In the genomic region with DNA sequence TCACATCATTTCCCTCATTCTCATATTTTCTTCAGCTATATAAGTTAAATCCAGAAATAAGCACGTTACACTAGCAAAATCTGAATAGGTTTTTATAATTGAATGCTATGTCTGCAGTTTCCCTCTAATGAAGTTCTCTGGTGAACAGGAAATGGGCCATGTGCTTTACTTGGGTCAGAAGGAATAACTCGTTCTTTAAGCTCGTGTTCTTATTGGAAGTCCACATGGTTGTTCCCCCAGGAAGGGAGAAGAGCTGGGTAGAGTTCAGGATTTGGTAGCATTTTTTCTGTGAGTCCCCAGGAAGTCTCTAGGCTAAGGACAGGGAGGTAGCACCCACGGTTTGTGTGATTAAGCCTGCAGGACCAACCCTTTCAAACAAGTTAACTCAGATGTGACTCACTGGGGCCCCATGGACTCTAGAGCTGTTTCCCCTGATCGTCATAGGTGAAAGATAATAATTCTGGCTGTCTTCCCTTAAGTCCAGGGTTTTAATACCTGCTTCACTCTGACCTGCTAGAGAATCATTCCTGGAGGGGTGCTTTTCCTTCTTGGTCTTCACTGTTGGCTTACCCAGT, we compare ENCODE assay signal across 12 cellular contexts. TPM values are rescaled to one million over a fixed set of nuclear protein-coding genes. Genes with fewer than 3 reads are reported as not detected.
DNase-seq lines count a peak whose midpoint lies in the region; ATAC-seq and TF ChIP-seq lines count a peak whose summit lies in the region.
"Had no signal": no experiment of that assay in that cellular context is flagged by ENCODE, and none has a peak within 500 bp of the region (broad histone marks: within the 10 kb centered on the region; RNA-seq: fewer than 3 reads in every experiment).

No MANE protein-coding gene starts in this region.

- no peak for ATAC-seq in HG02981 (IDR thresholded peaks at IDR 0.05; ENCODE audit: unreplicated experiment)
- no peak for ATAC-seq in GM19452 (IDR thresholded peaks at IDR 0.05; ENCODE audit: unreplicated experiment)
- ATAC-seq: GM12878 had no signal

- DNase-seq in AG08396 (ENCODE audit: low spot score) = peak; percentile 47
- peak; percentile 38 for DNase-seq in MG63
- peak; percentile 62 for DNase-seq in choroid plexus epithelial cell (ENCODE audit: low read depth)
- no peak for DNase-seq in NK-92 treated with Interleukin-12 subunit alpha and Interleukin-12 subunit beta, amount 100 ng/mL, for 24 hours (lab: John Stamatoyannopoulos, UW)
- DNase-seq in superior temporal gyrus (ENCODE audit: extremely low spot score) = no peak
- DNase-seq: head of caudate nucleus, NCI-H146, SHP77 had no signal

- H3K4me3 ChIP-seq in MG63 = no peak overlapping the region
- no peak overlapping the region for H3K4me3 ChIP-seq in choroid plexus epithelial cell (ENCODE audit: low read depth, low read length)
- no peak overlapping the region for H3K4me3 ChIP-seq in muscle layer of duodenum (ENCODE audit: low read depth in 1 of 2, low read length in 2 of 2)
- H3K4me3 ChIP-seq: GM12878 had no signal

- H3K27me3 ChIP-seq in MG63 = no peaks in the 10 kb centered on the region
- H3K27me3 ChIP-seq in muscle layer of duodenum (ENCODE audit: low read depth, low read length) = no peaks in the 10 kb centered on the region

- H3K9me3 ChIP-seq in MG63 = no peaks in the 10 kb centered on the region
- H3K9me3 ChIP-seq in muscle layer of duodenum (ENCODE audit: control insufficient read depth in 1 of 2, low read length in 2 of 2) = no peaks in the 10 kb centered on the region

- no peak for TF ChIP-seq CTCF in choroid plexus epithelial cell (conservative IDR thresholded peaks at IDR 0.05; ENCODE audit: low read depth, low read length)

- H3K36me3 ChIP-seq in MG63 = peaks cover 52% of the 10 kb centered on the region
- H3K36me3 ChIP-seq in muscle layer of duodenum (ENCODE audit: control insufficient read depth in 1 of 2, insufficient read depth in 2 of 2, low read length in 2 of 2) = peaks cover 0 to 10% of the 10 kb centered on the region in 2 donors

- peaks cover 7 to 27% of the 10 kb centered on the region in 2 donors for H3K4me1 ChIP-seq in muscle layer of duodenum (ENCODE audit: control insufficient read depth in 1 of 2, insufficient read depth in 2 of 2, low read length in 2 of 2)

- peak overlapping the region; percentile 70 for H3K27ac ChIP-seq in muscle layer of duodenum (ENCODE audit: low read length)

RNA-seq across cellular contexts. Expression of a gene that starts 16.4 kb away (rescaled TPM):
- 105 and 108 TPM in 2 replicates for total RNA-seq in MG63 (2014; rRNA removed; shearing (Covaris generic); ENCODE audit: low replicate concordance)

RNA-seq across cellular contexts. Expression of a gene that starts 16.6 kb away (rescaled TPM):
- total RNA-seq in MG63 (2014; rRNA removed; shearing (Covaris generic); ENCODE audit: low replicate concordance) = 16.8 and 23.0 TPM in 2 replicates

RNA-seq across cellular contexts. Expression of a gene that starts 37.7 kb away (rescaled TPM):
- not detected in 2 replicates for total RNA-seq in MG63 (2014; rRNA removed; shearing (Covaris generic); ENCODE audit: low replicate concordance)

RNA-seq across cellular contexts. Expression of a gene that starts 50.3 kb away (rescaled TPM):
- 0.69 TPM in 1 of 2 replicates, not detected in the other for total RNA-seq in MG63 (2014; rRNA removed; shearing (Covaris generic); ENCODE audit: low replicate concordance)
- total RNA-seq: GM12878 had no signal

Comparison
In these comparisons a context has a peak if more than half of its experiments do, and no peak if none do; other contexts are left out.
1. DNase-seq: peak in AG08396 (single experiment), MG63 (single experiment) and choroid plexus epithelial cell (single experiment); none in NK-92 treated with Interleukin-12 subunit alpha and Interleukin-12 subunit beta, amount 100 ng/mL, for 24 hours (single experiment) and superior temporal gyrus (single experiment).